ENCODE assay signal across 1 cellular context in the genomic region with DNA sequence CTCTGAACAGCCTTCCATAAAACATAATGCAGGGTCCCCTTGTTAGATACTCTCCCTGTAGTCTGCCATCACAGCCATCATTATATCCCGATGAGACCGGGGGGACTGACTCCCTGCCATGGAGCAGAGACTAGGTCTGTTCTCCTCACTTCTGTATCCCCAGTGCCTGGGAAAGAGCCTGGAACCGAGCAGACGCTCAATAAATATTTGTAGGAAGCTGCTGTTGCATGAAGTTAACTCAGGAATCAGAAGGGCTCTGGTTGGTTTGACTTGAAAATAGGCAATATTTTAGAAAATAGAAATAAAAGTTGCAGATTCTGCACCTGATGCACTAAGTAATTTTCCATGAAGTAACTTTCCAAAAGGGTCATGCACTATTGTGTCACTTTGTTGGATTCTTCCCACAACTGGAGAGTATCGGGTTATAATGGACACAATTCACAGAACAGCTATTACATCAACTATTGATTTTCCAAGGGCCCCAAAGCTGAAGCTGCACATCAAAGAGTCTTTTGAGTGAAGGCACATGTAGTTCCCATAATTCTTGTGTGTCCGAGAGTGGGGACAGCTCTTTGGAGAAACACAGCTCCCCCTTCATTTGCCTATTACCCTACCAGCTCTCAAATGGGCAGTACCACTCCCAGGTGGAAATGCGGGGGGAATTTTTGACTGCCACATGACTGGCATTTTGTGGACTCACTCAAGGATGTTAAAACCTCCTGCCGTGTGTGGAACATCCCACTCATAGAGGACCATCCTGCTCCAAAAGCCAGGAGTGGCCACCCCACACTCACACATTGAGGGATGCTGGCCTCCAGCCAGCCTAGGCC.
TF ChIP-seq lines count a peak whose summit lies in the region.

No MANE protein-coding gene starts in this region.

TF ChIP-seq in HepG2, 621 proteins besides CTCF, POLR2A, EP300 and RAD21 (continued from another document and continues in another):
- no peak for TF ChIP-seq KAT2B (IDR thresholded peaks at IDR 0.05; ENCODE audit: borderline replicate concordance, low read depth, low read length)
- TF ChIP-seq, protein P1, sequence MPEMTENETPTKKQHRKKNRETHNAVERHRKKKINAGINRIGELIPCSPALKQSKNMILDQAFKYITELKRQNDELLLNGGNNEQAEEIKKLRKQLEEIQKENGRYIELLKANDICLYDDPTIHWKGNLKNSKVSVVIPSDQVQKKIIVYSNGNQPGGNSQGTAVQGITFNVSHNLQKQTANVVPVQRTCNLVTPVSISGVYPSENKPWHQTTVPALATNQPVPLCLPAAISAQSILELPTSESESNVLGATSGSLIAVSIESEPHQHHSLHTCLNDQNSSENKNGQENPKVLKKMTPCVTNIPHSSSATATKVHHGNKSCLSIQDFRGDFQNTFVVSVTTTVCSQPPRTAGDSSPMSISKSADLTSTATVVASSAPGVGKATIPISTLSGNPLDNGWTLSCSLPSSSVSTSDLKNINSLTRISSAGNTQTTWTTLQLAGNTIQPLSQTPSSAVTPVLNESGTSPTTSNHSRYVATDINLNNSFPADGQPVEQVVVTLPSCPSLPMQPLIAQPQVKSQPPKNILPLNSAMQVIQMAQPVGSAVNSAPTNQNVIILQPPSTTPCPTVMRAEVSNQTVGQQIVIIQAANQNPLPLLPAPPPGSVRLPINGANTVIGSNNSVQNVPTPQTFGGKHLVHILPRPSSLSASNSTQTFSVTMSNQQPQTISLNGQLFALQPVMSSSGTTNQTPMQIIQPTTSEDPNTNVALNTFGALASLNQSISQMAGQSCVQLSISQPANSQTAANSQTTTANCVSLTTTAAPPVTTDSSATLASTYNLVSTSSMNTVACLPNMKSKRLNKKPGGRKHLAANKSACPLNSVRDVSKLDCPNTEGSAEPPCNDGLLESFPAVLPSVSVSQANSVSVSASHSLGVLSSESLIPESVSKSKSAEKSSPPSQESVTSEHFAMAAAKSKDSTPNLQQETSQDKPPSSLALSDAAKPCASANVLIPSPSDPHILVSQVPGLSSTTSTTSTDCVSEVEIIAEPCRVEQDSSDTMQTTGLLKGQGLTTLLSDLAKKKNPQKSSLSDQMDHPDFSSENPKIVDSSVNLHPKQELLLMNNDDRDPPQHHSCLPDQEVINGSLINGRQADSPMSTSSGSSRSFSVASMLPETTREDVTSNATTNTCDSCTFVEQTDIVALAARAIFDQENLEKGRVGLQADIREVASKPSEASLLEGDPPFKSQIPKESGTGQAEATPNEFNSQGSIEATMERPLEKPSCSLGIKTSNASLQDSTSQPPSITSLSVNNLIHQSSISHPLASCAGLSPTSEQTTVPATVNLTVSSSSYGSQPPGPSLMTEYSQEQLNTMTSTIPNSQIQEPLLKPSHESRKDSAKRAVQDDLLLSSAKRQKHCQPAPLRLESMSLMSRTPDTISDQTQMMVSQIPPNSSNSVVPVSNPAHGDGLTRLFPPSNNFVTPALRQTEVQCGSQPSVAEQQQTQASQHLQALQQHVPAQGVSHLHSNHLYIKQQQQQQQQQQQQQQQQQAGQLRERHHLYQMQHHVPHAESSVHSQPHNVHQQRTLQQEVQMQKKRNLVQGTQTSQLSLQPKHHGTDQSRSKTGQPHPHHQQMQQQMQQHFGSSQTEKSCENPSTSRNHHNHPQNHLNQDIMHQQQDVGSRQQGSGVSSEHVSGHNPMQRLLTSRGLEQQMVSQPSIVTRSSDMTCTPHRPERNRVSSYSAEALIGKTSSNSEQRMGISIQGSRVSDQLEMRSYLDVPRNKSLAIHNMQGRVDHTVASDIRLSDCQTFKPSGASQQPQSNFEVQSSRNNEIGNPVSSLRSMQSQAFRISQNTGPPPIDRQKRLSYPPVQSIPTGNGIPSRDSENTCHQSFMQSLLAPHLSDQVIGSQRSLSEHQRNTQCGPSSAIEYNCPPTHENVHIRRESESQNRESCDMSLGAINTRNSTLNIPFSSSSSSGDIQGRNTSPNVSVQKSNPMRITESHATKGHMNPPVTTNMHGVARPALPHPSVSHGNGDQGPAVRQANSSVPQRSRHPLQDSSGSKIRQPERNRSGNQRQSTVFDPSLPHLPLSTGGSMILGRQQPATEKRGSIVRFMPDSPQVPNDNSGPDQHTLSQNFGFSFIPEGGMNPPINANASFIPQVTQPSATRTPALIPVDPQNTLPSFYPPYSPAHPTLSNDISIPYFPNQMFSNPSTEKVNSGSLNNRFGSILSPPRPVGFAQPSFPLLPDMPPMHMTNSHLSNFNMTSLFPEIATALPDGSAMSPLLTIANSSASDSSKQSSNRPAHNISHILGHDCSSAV (CRISPR knock-in tag; IDR thresholded peaks at IDR 0.05; ENCODE audit: borderline replicate concordance): no peak
- TF ChIP-seq, protein P2, sequence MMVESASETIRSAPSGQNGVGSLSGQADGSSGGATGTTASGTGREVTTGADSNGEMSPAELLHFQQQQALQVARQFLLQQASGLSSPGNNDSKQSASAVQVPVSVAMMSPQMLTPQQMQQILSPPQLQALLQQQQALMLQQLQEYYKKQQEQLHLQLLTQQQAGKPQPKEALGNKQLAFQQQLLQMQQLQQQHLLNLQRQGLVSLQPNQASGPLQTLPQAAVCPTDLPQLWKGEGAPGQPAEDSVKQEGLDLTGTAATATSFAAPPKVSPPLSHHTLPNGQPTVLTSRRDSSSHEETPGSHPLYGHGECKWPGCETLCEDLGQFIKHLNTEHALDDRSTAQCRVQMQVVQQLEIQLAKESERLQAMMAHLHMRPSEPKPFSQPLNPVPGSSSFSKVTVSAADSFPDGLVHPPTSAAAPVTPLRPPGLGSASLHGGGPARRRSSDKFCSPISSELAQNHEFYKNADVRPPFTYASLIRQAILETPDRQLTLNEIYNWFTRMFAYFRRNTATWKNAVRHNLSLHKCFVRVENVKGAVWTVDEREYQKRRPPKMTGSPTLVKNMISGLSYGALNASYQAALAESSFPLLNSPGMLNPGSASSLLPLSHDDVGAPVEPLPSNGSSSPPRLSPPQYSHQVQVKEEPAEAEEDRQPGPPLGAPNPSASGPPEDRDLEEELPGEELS (CRISPR knock-in tag; IDR thresholded peaks at IDR 0.05): peak; percentile 54; the same call in 1 of the 2 replicates
- no peak for TF ChIP-seq ZNF546 (CRISPR knock-in tag; conservative IDR thresholded peaks at IDR 0.05)
- no peak for TF ChIP-seq ZNF235 (CRISPR knock-in tag; IDR thresholded peaks at IDR 0.05; ENCODE audit: borderline replicate concordance)
- no peak for TF ChIP-seq TOE1 (CRISPR knock-in tag; IDR thresholded peaks at IDR 0.05)
- no peak for TF ChIP-seq ZNF343 (CRISPR knock-in tag; IDR thresholded peaks at IDR 0.05)
- TF ChIP-seq PRPF4 (IDR thresholded peaks at IDR 0.05; ENCODE audit: low read depth, low read length, poor library complexity, severe bottlenecking): no peak
- TF ChIP-seq ATM (IDR thresholded peaks at IDR 0.05; ENCODE audit: borderline replicate concordance): no peak
- no peak for TF ChIP-seq ZNF557 (CRISPR knock-in tag; IDR thresholded peaks at IDR 0.05)
- no peak for TF ChIP-seq DNMT1 (CRISPR knock-in tag; IDR thresholded peaks at IDR 0.05)
- TF ChIP-seq ZBTB42 (CRISPR knock-in tag; IDR thresholded peaks at IDR 0.05): no peak
- TF ChIP-seq, protein P3, sequence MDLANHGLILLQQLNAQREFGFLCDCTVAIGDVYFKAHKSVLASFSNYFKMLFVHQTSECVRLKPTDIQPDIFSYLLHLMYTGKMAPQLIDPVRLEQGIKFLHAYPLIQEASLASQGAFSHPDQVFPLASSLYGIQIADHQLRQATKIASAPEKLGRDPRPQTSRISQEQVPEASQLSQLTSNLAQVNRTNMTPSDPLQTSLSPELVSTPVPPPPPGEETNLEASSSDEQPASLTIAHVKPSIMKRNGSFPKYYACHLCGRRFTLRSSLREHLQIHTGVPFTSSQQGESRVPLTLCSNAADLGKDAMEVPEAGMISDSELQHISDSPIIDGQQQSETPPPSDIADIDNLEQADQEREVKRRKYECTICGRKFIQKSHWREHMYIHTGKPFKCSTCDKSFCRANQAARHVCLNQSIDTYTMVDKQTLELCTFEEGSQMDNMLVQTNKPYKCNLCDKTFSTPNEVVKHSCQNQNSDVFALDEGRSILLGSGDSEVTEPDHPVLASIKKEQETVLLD (CRISPR knock-in tag; IDR thresholded peaks at IDR 0.05; ENCODE audit: low read depth): no peak
- TF ChIP-seq ZFP36 (IDR thresholded peaks at IDR 0.05; ENCODE audit: borderline replicate concordance, low read depth, low read length, partially characterized antibody): no peak
- TF ChIP-seq FOXK1 (CRISPR knock-in tag; IDR thresholded peaks at IDR 0.05; ENCODE audit: borderline replicate concordance, low read depth): peak; percentile 81; the same call in 1 of the 2 replicates
- no peak for TF ChIP-seq ZNF547 (CRISPR knock-in tag; IDR thresholded peaks at IDR 0.05)
- no peak for TF ChIP-seq ZNF432 (CRISPR knock-in tag; IDR thresholded peaks at IDR 0.05; ENCODE audit: borderline replicate concordance)
- TF ChIP-seq, protein P4, sequence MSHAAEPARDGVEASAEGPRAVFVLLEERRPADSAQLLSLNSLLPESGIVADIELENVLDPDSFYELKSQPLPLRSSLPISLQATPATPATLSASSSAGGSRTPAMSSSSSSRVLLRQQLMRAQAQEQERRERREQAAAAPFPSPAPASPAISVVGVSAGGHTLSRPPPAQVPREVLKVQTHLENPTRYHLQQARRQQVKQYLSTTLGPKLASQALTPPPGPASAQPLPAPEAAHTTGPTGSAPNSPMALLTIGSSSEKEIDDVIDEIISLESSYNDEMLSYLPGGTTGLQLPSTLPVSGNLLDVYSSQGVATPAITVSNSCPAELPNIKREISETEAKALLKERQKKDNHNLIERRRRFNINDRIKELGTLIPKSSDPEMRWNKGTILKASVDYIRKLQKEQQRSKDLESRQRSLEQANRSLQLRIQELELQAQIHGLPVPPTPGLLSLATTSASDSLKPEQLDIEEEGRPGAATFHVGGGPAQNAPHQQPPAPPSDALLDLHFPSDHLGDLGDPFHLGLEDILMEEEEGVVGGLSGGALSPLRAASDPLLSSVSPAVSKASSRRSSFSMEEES (CRISPR knock-in tag; IDR thresholded peaks at IDR 0.05): no peak; the same call in 1 of the 2 replicates
- no peak for TF ChIP-seq ZNF83 (CRISPR knock-in tag; IDR thresholded peaks at IDR 0.05; ENCODE audit: borderline replicate concordance)
- TF ChIP-seq RFXAP (CRISPR knock-in tag; IDR thresholded peaks at IDR 0.05; ENCODE audit: borderline replicate concordance): 0 out of 2 replicates have a peak, but pooled peaks have one; percentile 32
- TF ChIP-seq JUN (CRISPR knock-in tag; IDR thresholded peaks at IDR 0.05): no peak
- no peak for TF ChIP-seq ATRX (CRISPR knock-in tag; IDR thresholded peaks at IDR 0.05; ENCODE audit: borderline replicate concordance)
- TF ChIP-seq, protein P5, sequence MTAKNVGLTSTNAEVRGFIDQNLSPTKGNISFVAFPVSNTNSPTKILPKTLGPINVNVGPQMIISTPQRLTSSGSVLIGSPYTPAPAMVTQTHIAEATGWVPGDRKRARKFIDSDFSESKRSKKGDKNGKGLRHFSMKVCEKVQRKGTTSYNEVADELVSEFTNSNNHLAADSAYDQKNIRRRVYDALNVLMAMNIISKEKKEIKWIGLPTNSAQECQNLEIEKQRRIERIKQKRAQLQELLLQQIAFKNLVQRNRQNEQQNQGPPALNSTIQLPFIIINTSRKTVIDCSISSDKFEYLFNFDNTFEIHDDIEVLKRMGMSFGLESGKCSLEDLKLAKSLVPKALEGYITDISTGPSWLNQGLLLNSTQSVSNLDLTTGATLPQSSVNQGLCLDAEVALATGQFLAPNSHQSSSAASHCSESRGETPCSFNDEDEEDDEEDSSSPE (CRISPR knock-in tag; IDR thresholded peaks at IDR 0.05): no peak
- no peak for TF ChIP-seq EEA1 (CRISPR knock-in tag; IDR thresholded peaks at IDR 0.05; ENCODE audit: borderline replicate concordance)
- TF ChIP-seq, protein P6, sequence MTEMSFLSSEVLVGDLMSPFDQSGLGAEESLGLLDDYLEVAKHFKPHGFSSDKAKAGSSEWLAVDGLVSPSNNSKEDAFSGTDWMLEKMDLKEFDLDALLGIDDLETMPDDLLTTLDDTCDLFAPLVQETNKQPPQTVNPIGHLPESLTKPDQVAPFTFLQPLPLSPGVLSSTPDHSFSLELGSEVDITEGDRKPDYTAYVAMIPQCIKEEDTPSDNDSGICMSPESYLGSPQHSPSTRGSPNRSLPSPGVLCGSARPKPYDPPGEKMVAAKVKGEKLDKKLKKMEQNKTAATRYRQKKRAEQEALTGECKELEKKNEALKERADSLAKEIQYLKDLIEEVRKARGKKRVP (CRISPR knock-in tag; IDR thresholded peaks at IDR 0.05): peak in 1 of 2 experiments; percentile 91; a peak in 2 of 4 replicates
- no peak for TF ChIP-seq HNRNPUL1 (IDR thresholded peaks at IDR 0.05; ENCODE audit: low read depth, low read length)
- peak; percentile 60; the same call in 1 of the 2 replicates for TF ChIP-seq PPARG (CRISPR knock-in tag; conservative IDR thresholded peaks at IDR 0.05)
- TF ChIP-seq NFATC3 (CRISPR knock-in tag; IDR thresholded peaks at IDR 0.05): no peak
- TF ChIP-seq ZNF510 (CRISPR knock-in tag; IDR thresholded peaks at IDR 0.05; ENCODE audit: low read depth): no peak
- no peak for TF ChIP-seq PRMT3 (CRISPR knock-in tag; IDR thresholded peaks at IDR 0.05; ENCODE audit: borderline replicate concordance, low read depth)
- TF ChIP-seq, protein P7, sequence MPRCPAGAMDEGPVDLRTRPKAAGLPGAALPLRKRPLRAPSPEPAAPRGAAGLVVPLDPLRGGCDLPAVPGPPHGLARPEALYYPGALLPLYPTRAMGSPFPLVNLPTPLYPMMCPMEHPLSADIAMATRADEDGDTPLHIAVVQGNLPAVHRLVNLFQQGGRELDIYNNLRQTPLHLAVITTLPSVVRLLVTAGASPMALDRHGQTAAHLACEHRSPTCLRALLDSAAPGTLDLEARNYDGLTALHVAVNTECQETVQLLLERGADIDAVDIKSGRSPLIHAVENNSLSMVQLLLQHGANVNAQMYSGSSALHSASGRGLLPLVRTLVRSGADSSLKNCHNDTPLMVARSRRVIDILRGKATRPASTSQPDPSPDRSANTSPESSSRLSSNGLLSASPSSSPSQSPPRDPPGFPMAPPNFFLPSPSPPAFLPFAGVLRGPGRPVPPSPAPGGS (CRISPR knock-in tag; IDR thresholded peaks at IDR 0.05): no peak
- TF ChIP-seq FIP1L1 (IDR thresholded peaks at IDR 0.05; ENCODE audit: borderline replicate concordance, insufficient read depth, low read depth, low read length): no peak
- peak; percentile 63; the same call in 1 of the 2 replicates for TF ChIP-seq PHF21A (CRISPR knock-in tag; IDR thresholded peaks at IDR 0.05)
- TF ChIP-seq, protein P8, sequence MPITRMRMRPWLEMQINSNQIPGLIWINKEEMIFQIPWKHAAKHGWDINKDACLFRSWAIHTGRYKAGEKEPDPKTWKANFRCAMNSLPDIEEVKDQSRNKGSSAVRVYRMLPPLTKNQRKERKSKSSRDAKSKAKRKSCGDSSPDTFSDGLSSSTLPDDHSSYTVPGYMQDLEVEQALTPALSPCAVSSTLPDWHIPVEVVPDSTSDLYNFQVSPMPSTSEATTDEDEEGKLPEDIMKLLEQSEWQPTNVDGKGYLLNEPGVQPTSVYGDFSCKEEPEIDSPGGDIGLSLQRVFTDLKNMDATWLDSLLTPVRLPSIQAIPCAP (CRISPR knock-in tag; IDR thresholded peaks at IDR 0.05; ENCODE audit: low read depth): no peak
- TF ChIP-seq DPF2 (CRISPR knock-in tag; IDR thresholded peaks at IDR 0.05; ENCODE audit: borderline replicate concordance, low read depth): no peak
- TF ChIP-seq TOPORS (CRISPR knock-in tag; IDR thresholded peaks at IDR 0.05): no peak
